ENCODE assay signal across 19 cellular contexts in genomic region chr1:160363010-160363409, GRCh38. TPM values are rescaled to one million over a fixed set of nuclear protein-coding genes. Genes with fewer than 3 reads are reported as not detected.
A peak's percentile ranks its signal among the peaks of the same experiment; 100 is the strongest.
DNase-seq lines count a peak whose midpoint lies in the region; ATAC-seq, FAIRE-seq and TF ChIP-seq lines count a peak whose summit lies in the region.
"Had no signal": no experiment of that assay in that cellular context is flagged by ENCODE, and none has a peak within 500 bp of the region (broad histone marks: within the 10 kb centered on the region; RNA-seq: fewer than 3 reads in every experiment).

No MANE protein-coding gene starts in this region.

- H3K9me3 Mint-ChIP-seq in endodermal cell (no peaks in the 10 kb centered on the region), T-cell (no peaks in the 10 kb centered on the region)
- H3K9me3 Mint-ChIP-seq: mesothelial cell of epicardium had no signal

- TF ChIP-seq POLR2A in HepG2 (IDR thresholded peaks at IDR 0.05; ENCODE audit: insufficient read depth in 1 of 2, low read depth in 2 of 2, low read length in 2 of 2) (no peak), right lobe of liver (IDR thresholded peaks at IDR 0.05) (no peak)

- no peak for FAIRE-seq in HepG2 (lab: Jason Lieb, UNC)
- FAIRE-seq: endothelial cell of umbilical vein, H54 had no signal

- H3K27ac ChIP-seq in HepG2 (ENCODE audit: extremely low read length, insufficient read depth, low read length) (no peak overlapping the region), right lobe of liver (no peak overlapping the region), endodermal cell (ENCODE audit: low read depth, low read length) (peak overlapping the region; percentile 96), hepatocyte (no peak overlapping the region)
- H3K27ac ChIP-seq: breast epithelium, parathyroid adenoma, skin epidermis had no signal

- no peak for DNase-seq in HepG2 (ENCODE audit: low spot score)
- DNase-seq in right lobe of liver: no peak
- DNase-seq in NCI-H82 (lab: John Stamatoyannopoulos, UW): peak; percentile 88
- no peak for DNase-seq in endodermal cell
- DNase-seq in T-cell: no peak
- DNase-seq in HUDEP-2 (lab: John Stamatoyannopoulos, UW; ENCODE audit: unreplicated experiment in 76 of 76): no peak
- DNase-seq in hepatocyte (ENCODE audit: low spot score): no peak
- DNase-seq: activated effector memory CD4-positive, alpha-beta T cell treated with Interleukin-2 at 50 U/mL for 16 hours; DMS53; islet precursor cell; NCI-H146; stimulated activated naive CD8-positive, alpha-beta T cell treated with anti-CD3 and anti-CD28 coated beads, Interleukin-15, Interleukin-2, amounts not matched to agents 100 U/mL and 50 U/mL, for 24 hours had no signal

- peak overlapping the region; percentile 8 for H3K27ac Mint-ChIP-seq in endodermal cell
- H3K27ac Mint-ChIP-seq in T-cell: peak overlapping the region in 1 of 2 donors; percentile 30
- H3K27ac Mint-ChIP-seq: mesothelial cell of epicardium had no signal

- POLR2A ChIA-PET in HepG2 (lab: Yijun Ruan, JAX): no interaction called here
- POLR2A ChIA-PET in T-cell (lab: Charles Lee): no interaction called here

- H3K4me2 ChIP-seq in HepG2 (ENCODE audit: low read depth, low read length) (no peak overlapping the region), hepatocyte (no peak overlapping the region)

- H3K79me2 ChIP-seq in HepG2 (ENCODE audit: insufficient read depth, low read length): no peaks in the 10 kb centered on the region
- H3K79me2 ChIP-seq in hepatocyte: no peaks in the 10 kb centered on the region
- H3K79me2 ChIP-seq: parathyroid adenoma had no signal

- peaks cover under 1 to 6% of the 10 kb centered on the region in 2 experiments; a peak in 4 of 5 replicates for H3K36me3 ChIP-seq in HepG2 (replicated peaks in 1 of 2; ENCODE audit: control insufficient read depth in 1 of 2, insufficient read depth in 2 of 2, low read length in 2 of 2)
- peaks cover 0 to 7% (median 2%) of the 10 kb centered on the region in 4 donors for H3K36me3 ChIP-seq in right lobe of liver
- H3K36me3 ChIP-seq in endodermal cell (ENCODE audit: control insufficient read depth, insufficient read depth, low read length): peaks cover 24% of the 10 kb centered on the region
- no peaks in the 10 kb centered on the region for H3K36me3 ChIP-seq in hepatocyte (replicated peaks; ENCODE audit: insufficient read depth, low read depth)
- H3K36me3 ChIP-seq: breast epithelium had no signal

- H3K36me3 Mint-ChIP-seq in endodermal cell (ENCODE audit: low read depth): peaks cover 21% of the 10 kb centered on the region
- H3K36me3 Mint-ChIP-seq in T-cell: peaks cover 20% of the 10 kb centered on the region

- no TSS peak for BruUV-seq in HepG2 (replicated peaks; lab: Mats Ljungman, UMichigan)

- TF ChIP-seq EP300 in HepG2 (IDR thresholded peaks at IDR 0.05; ENCODE audit: low read depth in 2 of 2, low read length in 2 of 2): no peak
- TF ChIP-seq EP300 in HepG2 (CRISPR knock-in tag; IDR thresholded peaks at IDR 0.05; ENCODE audit: borderline replicate concordance): no peak

- in situ Hi-C loops in HepG2 (cut with HindIII; ENCODE audit: extremely low pct_ligation_motif_present, low pct_unique_long_range_greater_than_20kb): no loop called here

- H3K9ac ChIP-seq in HepG2 (ENCODE audit: insufficient read depth, low read depth, low read length) (no peak overlapping the region), endodermal cell (ENCODE audit: extremely low read depth, low read length, poor library complexity, severe bottlenecking) (no peak overlapping the region)
- H3K9ac ChIP-seq: parathyroid adenoma had no signal

- no peak for TF ChIP-seq CTCF in HepG2 (CRISPR knock-in tag; IDR thresholded peaks at IDR 0.05)
- no peak for TF ChIP-seq CTCF in right lobe of liver (IDR thresholded peaks at IDR 0.05)
- TF ChIP-seq CTCF in endodermal cell (conservative IDR thresholded peaks at IDR 0.05): no peak
- TF ChIP-seq CTCF in hepatocyte (IDR thresholded peaks at IDR 0.05; ENCODE audit: poor library complexity): no peak

- no peak for TF ChIP-seq RAD21 in HepG2 (CRISPR knock-in tag; IDR thresholded peaks at IDR 0.05)

- H3K27me3 Mint-ChIP-seq in endodermal cell (ENCODE audit: insufficient read depth) (no peaks in the 10 kb centered on the region), T-cell (no peaks in the 10 kb centered on the region)

- H3K9me2 ChIP-seq in hepatocyte (replicated peaks; ENCODE audit: insufficient read depth): no peaks in the 10 kb centered on the region

- H3K4me3 ChIP-seq in HepG2 (replicated peaks in 1 of 3; ENCODE audit: insufficient read depth in 1 of 3, low read depth in 2 of 3, low read length in 3 of 3): no peak overlapping the region
- H3K4me3 ChIP-seq in right lobe of liver: no peak overlapping the region
- no peak overlapping the region for H3K4me3 ChIP-seq in endodermal cell (ENCODE audit: low read length)
- H3K4me3 ChIP-seq in hepatocyte: no peak overlapping the region
- H3K4me3 ChIP-seq: breast epithelium, skin epidermis had no signal

- H3K9me3 ChIP-seq in HepG2 (ENCODE audit: low read length) (no peaks in the 10 kb centered on the region), right lobe of liver (no peaks in the 10 kb centered on the region), endodermal cell (ENCODE audit: control insufficient read depth, low read length) (no peaks in the 10 kb centered on the region), hepatocyte (ENCODE audit: low read depth) (no peaks in the 10 kb centered on the region)
- H3K9me3 ChIP-seq: breast epithelium had no signal

- no peak overlapping the region for H3K4me3 Mint-ChIP-seq in endodermal cell
- no peak overlapping the region for H3K4me3 Mint-ChIP-seq in T-cell
- H3K4me3 Mint-ChIP-seq: mesothelial cell of epicardium had no signal

- H4K20me1 ChIP-seq in HepG2 (ENCODE audit: insufficient read depth, low read length): no peaks in the 10 kb centered on the region
- H4K20me1 ChIP-seq in hepatocyte (ENCODE audit: insufficient read depth, poor library complexity, severe bottlenecking): no peaks in the 10 kb centered on the region

- intact Hi-C loops in HepG2 (cut with micrococcal nuclease; ENCODE audit: unreplicated experiment): no loop called here
- intact Hi-C loops in right lobe of liver (cut with DNase I): loop anchor here in 1 of 2 donors (10.0 kb wide), 1 partner anchor 168 kb away; the partner anchor contains the start of gene CASQ1

- H3K4me1 Mint-ChIP-seq in endodermal cell (peaks cover 8% of the 10 kb centered on the region), T-cell (peaks cover 0 to 6% (median 3%) of the 10 kb centered on the region in 3 donors)

- no peak for ATAC-seq in HepG2
- no peak for ATAC-seq in right lobe of liver
- ATAC-seq in T-cell (replicated peaks in 1 of 4): no peak
- ATAC-seq in HG03432 (IDR thresholded peaks at IDR 0.05; ENCODE audit: unreplicated experiment): no peak
- ATAC-seq: stimulated activated naive CD8-positive, alpha-beta T cell treated with anti-CD3 and anti-CD28 coated beads, Interleukin-15, Interleukin-2, amounts not matched to agents 100 U/mL and 50 U/mL, for 24 hours had no signal

- no peak overlapping the region for H2AFZ ChIP-seq in HepG2 (ENCODE audit: low read length)
- no peak overlapping the region for H2AFZ ChIP-seq in hepatocyte
- H2AFZ ChIP-seq: parathyroid adenoma had no signal

- peaks cover 15% of the 10 kb centered on the region for H3K4me1 ChIP-seq in HepG2 (ENCODE audit: insufficient read depth, low read length)
- H3K4me1 ChIP-seq in right lobe of liver: no peaks in the 10 kb centered on the region
- H3K4me1 ChIP-seq in endodermal cell (ENCODE audit: control insufficient read depth, insufficient read depth, low read length): no peaks in the 10 kb centered on the region
- H3K4me1 ChIP-seq in hepatocyte (ENCODE audit: insufficient read depth): no peaks in the 10 kb centered on the region
- H3K4me1 ChIP-seq: breast epithelium, parathyroid adenoma had no signal

- H3K27me3 ChIP-seq in HepG2 (ENCODE audit: control insufficient read depth in 1 of 2, insufficient read depth in 2 of 2, low read length in 2 of 2): no peaks in the 10 kb centered on the region
- no peaks in the 10 kb centered on the region for H3K27me3 ChIP-seq in right lobe of liver
- H3K27me3 ChIP-seq in endodermal cell (ENCODE audit: control insufficient read depth, insufficient read depth, low read length, poor library complexity, severe bottlenecking): no peaks in the 10 kb centered on the region
- no peaks in the 10 kb centered on the region for H3K27me3 ChIP-seq in hepatocyte
- H3K27me3 ChIP-seq: breast epithelium had no signal

- WGBS in HepG2 (ENCODE audit: low lambda C conversion rate): 46% methylated on average over 1 of the region's 5 CpGs
- 39% methylated on average over 2 of the region's 5 CpGs for WGBS in right lobe of liver (ENCODE audit: insufficient coverage, low coverage, low lambda C conversion rate, missing lambda C conversion rate)
- WGBS in endodermal cell (ENCODE audit: insufficient coverage in 1 of 2, insufficient read length in 1 of 2), 2 experiments: 81% methylated on average over 4 of the region's 5 CpGs; no CpG with 5 or more reads in 1 of the 2 experiments
- 58% methylated on average over 5 of the region's 5 CpGs for WGBS in hepatocyte (ENCODE audit: low lambda C conversion rate, missing lambda C conversion rate)

- CTCF ChIA-PET in HepG2 (lab: Yijun Ruan, JAX; ENCODE audit: low intra/inter-chr PET ratio, low total read pairs) (no interaction called here), T-cell (lab: Charles Lee) (interaction anchor here in 1 of 2 donors (0.5 to 1.0 kb wide), 2 partner anchors 81 to 1461 kb away, joined by 5 read pairs; no protein-coding TSS in a partner anchor)

RNA-seq across cellular contexts. Expression of gene NHLH1, which starts 3.9 kb away (rescaled TPM):
- total RNA-seq in HepG2 (2016; rRNA removed; fragmentation: Illumina TruSeq; extraction: Trizol): 0.11 TPM in 1 of 2 replicates, not detected in the other
- not detected in 2 replicates for total RNA-seq in HepG2 (2016; cell fraction: cytosol; rRNA removed; fragmentation: Illumina TruSeq; extraction: Trizol; ENCODE audit: low read depth)
- total RNA-seq in HepG2 (2016; cell fraction: insoluble cytoplasmic fraction; rRNA removed; fragmentation: Illumina TruSeq; extraction: Trizol): not detected in 2 replicates
- not detected in 2 replicates for total RNA-seq in HepG2 (2016; cell fraction: membrane; rRNA removed; fragmentation: Illumina TruSeq; extraction: Trizol)
- total RNA-seq in HepG2 (2016; cell fraction: nucleus; rRNA removed; fragmentation: Illumina TruSeq; extraction: Trizol): 0.19 and 0.22 TPM in 2 replicates
- 0.44 and 0.57 TPM in 2 replicates for polyA plus RNA-seq in HepG2 (2011; rRNA removed)
- 0.15 and 0.19 TPM in 2 replicates for polyA plus RNA-seq in HepG2 (2011; cell fraction: cytosol; rRNA removed)
- polyA plus RNA-seq in HepG2 (2011; cell fraction: nucleus; rRNA removed): 0.93 and 1.1 TPM in 2 replicates
- polyA plus RNA-seq in HepG2 (2012): 0.19 and 0.24 TPM in 2 replicates
- 0.05 TPM in 1 of 2 replicates, not detected in the other for polyA plus RNA-seq in HepG2 (2016; cell fraction: cytosol; fragmentation: Illumina TruSeq; extraction: Trizol; ENCODE audit: low read depth)
- 0.12 TPM in 1 of 2 replicates, not detected in the other for polyA plus RNA-seq in HepG2 (2016; cell fraction: insoluble cytoplasmic fraction; fragmentation: Illumina TruSeq; extraction: Trizol; ENCODE audit: low read depth)
- not detected in 2 replicates for polyA plus RNA-seq in HepG2 (2016; cell fraction: membrane; fragmentation: Illumina TruSeq; extraction: Trizol; ENCODE audit: low read depth)
- 1.00 and 1.1 TPM in 2 replicates for polyA plus RNA-seq in HepG2 (2016; cell fraction: nucleus; fragmentation: Illumina TruSeq; extraction: Trizol; ENCODE audit: insufficient read depth, low read depth)
- 0.52 and 1.1 TPM in 2 replicates for polyA minus RNA-seq in HepG2 (2011; rRNA and poly(A)+ RNA removed; ENCODE audit: low replicate concordance)
- not detected in 2 replicates for polyA minus RNA-seq in HepG2 (2011; cell fraction: cytosol; rRNA and poly(A)+ RNA removed)
- polyA minus RNA-seq in HepG2 (2011; cell fraction: nucleus; rRNA and poly(A)+ RNA removed): 0.62 and 0.77 TPM in 2 replicates
- total RNA-seq in right lobe of liver: under 1 TPM in 2 of 6 experiments, not detected in 4; 0.07 to 0.12 TPM
- total RNA-seq in endodermal cell: under 1 TPM; 0.31 to 0.57 TPM
- 67.1 TPM for polyA plus RNA-seq in endodermal cell (2013, experiment 1 of 2)
- 44.6 TPM for polyA plus RNA-seq in endodermal cell (2013, experiment 2 of 2)
- total RNA-seq in T-cell: under 1 TPM in 3 of 5 donors, not detected in 2; 0.16 to 0.38 (median 0.38) TPM
- 0.13 TPM in 1 of 2 replicates, not detected in the other for total RNA-seq in hepatocyte
- not detected in 2 replicates for polyA plus RNA-seq in hepatocyte

RNA-seq across cellular contexts. Expression of gene NCSTN, which starts 19.8 kb away (rescaled TPM):
- total RNA-seq in HepG2 (2016; rRNA removed; fragmentation: Illumina TruSeq; extraction: Trizol) (27.0 and 44.2 TPM in 2 replicates), right lobe of liver (10 to 100 TPM; 31.1 to 45.7 (median 39.0) TPM), endodermal cell (100 to 1,000 TPM; 103 to 107 TPM), T-cell (10 to 100 TPM; 62.2 to 78.9 (median 71.8) TPM), hepatocyte (90.3 and 103 TPM in 2 replicates)
- total RNA-seq in HepG2 (2016; cell fraction: cytosol; rRNA removed; fragmentation: Illumina TruSeq; extraction: Trizol; ENCODE audit: low read depth): 6.0 and 7.0 TPM in 2 replicates
- 27.8 and 48.2 TPM in 2 replicates for total RNA-seq in HepG2 (2016; cell fraction: insoluble cytoplasmic fraction; rRNA removed; fragmentation: Illumina TruSeq; extraction: Trizol)
- total RNA-seq in HepG2 (2016; cell fraction: membrane; rRNA removed; fragmentation: Illumina TruSeq; extraction: Trizol): 10.0 and 11.6 TPM in 2 replicates
- 73.4 and 88.5 TPM in 2 replicates for total RNA-seq in HepG2 (2016; cell fraction: nucleus; rRNA removed; fragmentation: Illumina TruSeq; extraction: Trizol)
- polyA plus RNA-seq in HepG2 (2011; rRNA removed) (247 and 281 TPM in 2 replicates), hepatocyte (112 and 120 TPM in 2 replicates)
- 199 and 230 TPM in 2 replicates for polyA plus RNA-seq in HepG2 (2011; cell fraction: cytosol; rRNA removed)
- 168 and 185 TPM in 2 replicates for polyA plus RNA-seq in HepG2 (2011; cell fraction: nucleus; rRNA removed)
- polyA plus RNA-seq in HepG2 (2012): 96.6 and 115 TPM in 2 replicates
- 5.4 and 7.2 TPM in 2 replicates for polyA plus RNA-seq in HepG2 (2016; cell fraction: cytosol; fragmentation: Illumina TruSeq; extraction: Trizol; ENCODE audit: low read depth)
- polyA plus RNA-seq in HepG2 (2016; cell fraction: insoluble cytoplasmic fraction; fragmentation: Illumina TruSeq; extraction: Trizol; ENCODE audit: low read depth): 27.4 and 35.6 TPM in 2 replicates
- 12.5 and 18.3 TPM in 2 replicates for polyA plus RNA-seq in HepG2 (2016; cell fraction: membrane; fragmentation: Illumina TruSeq; extraction: Trizol; ENCODE audit: low read depth)
- polyA plus RNA-seq in HepG2 (2016; cell fraction: nucleus; fragmentation: Illumina TruSeq; extraction: Trizol; ENCODE audit: insufficient read depth, low read depth): 159 TPM in 2 replicates
- polyA minus RNA-seq in HepG2 (2011; rRNA and poly(A)+ RNA removed; ENCODE audit: low replicate concordance): 236 and 291 TPM in 2 replicates
- polyA minus RNA-seq in HepG2 (2011; cell fraction: cytosol; rRNA and poly(A)+ RNA removed): 87.7 and 123 TPM in 2 replicates
- polyA minus RNA-seq in HepG2 (2011; cell fraction: nucleus; rRNA and poly(A)+ RNA removed): 110 and 114 TPM in 2 replicates
- polyA plus RNA-seq in endodermal cell (2013, experiment 1 of 2): 108 TPM
- 85.8 TPM for polyA plus RNA-seq in endodermal cell (2013, experiment 2 of 2)

RNA-seq across cellular contexts. Expression of gene COPA, which starts 20.0 kb away (rescaled TPM):
- total RNA-seq in HepG2 (2016; rRNA removed; fragmentation: Illumina TruSeq; extraction: Trizol) (160 and 218 TPM in 2 replicates), right lobe of liver (100 to 1,000 TPM in 4 of 6 experiments, 10 to 100 TPM in 2; 75.5 to 109 (median 103) TPM), endodermal cell (100 to 1,000 TPM; 159 to 174 TPM), T-cell (100 to 1,000 TPM; 106 to 126 (median 111) TPM), hepatocyte (149 and 151 TPM in 2 replicates)
- total RNA-seq in HepG2 (2016; cell fraction: cytosol; rRNA removed; fragmentation: Illumina TruSeq; extraction: Trizol; ENCODE audit: low read depth): 14.4 and 14.5 TPM in 2 replicates
- total RNA-seq in HepG2 (2016; cell fraction: insoluble cytoplasmic fraction; rRNA removed; fragmentation: Illumina TruSeq; extraction: Trizol): 161 and 205 TPM in 2 replicates
- 31.4 and 36.0 TPM in 2 replicates for total RNA-seq in HepG2 (2016; cell fraction: membrane; rRNA removed; fragmentation: Illumina TruSeq; extraction: Trizol)
- 137 and 150 TPM in 2 replicates for total RNA-seq in HepG2 (2016; cell fraction: nucleus; rRNA removed; fragmentation: Illumina TruSeq; extraction: Trizol)
- polyA plus RNA-seq in HepG2 (2011; rRNA removed) (166 and 197 TPM in 2 replicates), hepatocyte (138 and 141 TPM in 2 replicates)
- polyA plus RNA-seq in HepG2 (2011; cell fraction: cytosol; rRNA removed): 164 and 170 TPM in 2 replicates
- polyA plus RNA-seq in HepG2 (2011; cell fraction: nucleus; rRNA removed): 117 and 120 TPM in 2 replicates
- polyA plus RNA-seq in HepG2 (2012): 122 and 147 TPM in 2 replicates
- polyA plus RNA-seq in HepG2 (2016; cell fraction: cytosol; fragmentation: Illumina TruSeq; extraction: Trizol; ENCODE audit: low read depth): 7.6 and 8.5 TPM in 2 replicates
- polyA plus RNA-seq in HepG2 (2016; cell fraction: insoluble cytoplasmic fraction; fragmentation: Illumina TruSeq; extraction: Trizol; ENCODE audit: low read depth): 143 and 144 TPM in 2 replicates
- 17.9 and 21.8 TPM in 2 replicates for polyA plus RNA-seq in HepG2 (2016; cell fraction: membrane; fragmentation: Illumina TruSeq; extraction: Trizol; ENCODE audit: low read depth)
- polyA plus RNA-seq in HepG2 (2016; cell fraction: nucleus; fragmentation: Illumina TruSeq; extraction: Trizol; ENCODE audit: insufficient read depth, low read depth): 123 and 142 TPM in 2 replicates
- 386 and 397 TPM in 2 replicates for polyA minus RNA-seq in HepG2 (2011; rRNA and poly(A)+ RNA removed; ENCODE audit: low replicate concordance)
- polyA minus RNA-seq in HepG2 (2011; cell fraction: cytosol; rRNA and poly(A)+ RNA removed): 242 and 256 TPM in 2 replicates
- 217 and 255 TPM in 2 replicates for polyA minus RNA-seq in HepG2 (2011; cell fraction: nucleus; rRNA and poly(A)+ RNA removed)
- 114 TPM for polyA plus RNA-seq in endodermal cell (2013, experiment 1 of 2)
- polyA plus RNA-seq in endodermal cell (2013, experiment 2 of 2): 106 TPM

RNA-seq across cellular contexts. Expression of gene VANGL2, which starts 37.4 kb away (rescaled TPM):
- total RNA-seq in HepG2 (2016; rRNA removed; fragmentation: Illumina TruSeq; extraction: Trizol) (not detected in 2 replicates), right lobe of liver (under 1 TPM; 0.06 to 0.22 (median 0.12) TPM), endodermal cell (10 to 100 TPM; 62.5 to 67.5 TPM), T-cell (under 1 TPM in 3 of 5 donors, not detected in 2; 0.16 to 0.26 (median 0.20) TPM), hepatocyte (9.7 and 10.9 TPM in 2 replicates)
- total RNA-seq in HepG2 (2016; cell fraction: cytosol; rRNA removed; fragmentation: Illumina TruSeq; extraction: Trizol; ENCODE audit: low read depth): not detected in 2 replicates
- total RNA-seq in HepG2 (2016; cell fraction: insoluble cytoplasmic fraction; rRNA removed; fragmentation: Illumina TruSeq; extraction: Trizol): 0.02 TPM in 1 of 2 replicates, not detected in the other
- total RNA-seq in HepG2 (2016; cell fraction: membrane; rRNA removed; fragmentation: Illumina TruSeq; extraction: Trizol): 0.03 TPM in 1 of 2 replicates, not detected in the other
- 0.16 TPM in 1 of 2 replicates, not detected in the other for total RNA-seq in HepG2 (2016; cell fraction: nucleus; rRNA removed; fragmentation: Illumina TruSeq; extraction: Trizol)
- polyA plus RNA-seq in HepG2 (2011; rRNA removed) (0.09 and 0.18 TPM in 2 replicates), hepatocyte (8.2 and 8.9 TPM in 2 replicates)
- polyA plus RNA-seq in HepG2 (2011; cell fraction: cytosol; rRNA removed): 0.11 and 0.12 TPM in 2 replicates
- polyA plus RNA-seq in HepG2 (2011; cell fraction: nucleus; rRNA removed): 0.16 and 0.21 TPM in 2 replicates
- polyA plus RNA-seq in HepG2 (2012): 0.09 TPM in 1 of 2 replicates, not detected in the other
- not detected in 2 replicates for polyA plus RNA-seq in HepG2 (2016; cell fraction: cytosol; fragmentation: Illumina TruSeq; extraction: Trizol; ENCODE audit: low read depth)
- polyA plus RNA-seq in HepG2 (2016; cell fraction: insoluble cytoplasmic fraction; fragmentation: Illumina TruSeq; extraction: Trizol; ENCODE audit: low read depth): not detected in 2 replicates
- 0.03 TPM in 1 of 2 replicates, not detected in the other for polyA plus RNA-seq in HepG2 (2016; cell fraction: membrane; fragmentation: Illumina TruSeq; extraction: Trizol; ENCODE audit: low read depth)
- polyA plus RNA-seq in HepG2 (2016; cell fraction: nucleus; fragmentation: Illumina TruSeq; extraction: Trizol; ENCODE audit: insufficient read depth, low read depth): 0.11 TPM in 2 replicates
- polyA minus RNA-seq in HepG2 (2011; rRNA and poly(A)+ RNA removed; ENCODE audit: low replicate concordance): 0.10 TPM in 1 of 2 replicates, not detected in the other
- polyA minus RNA-seq in HepG2 (2011; cell fraction: cytosol; rRNA and poly(A)+ RNA removed): not detected in 2 replicates
- polyA minus RNA-seq in HepG2 (2011; cell fraction: nucleus; rRNA and poly(A)+ RNA removed): 0.13 TPM in 1 of 2 replicates, not detected in the other
- polyA plus RNA-seq in endodermal cell (2013, experiment 1 of 2): 144 TPM
- polyA plus RNA-seq in endodermal cell (2013, experiment 2 of 2): 124 TPM
- total RNA-seq: endothelial cell of umbilical vein had no signal
